1 cellular context compared by ENCODE assay signal in the genomic region with DNA sequence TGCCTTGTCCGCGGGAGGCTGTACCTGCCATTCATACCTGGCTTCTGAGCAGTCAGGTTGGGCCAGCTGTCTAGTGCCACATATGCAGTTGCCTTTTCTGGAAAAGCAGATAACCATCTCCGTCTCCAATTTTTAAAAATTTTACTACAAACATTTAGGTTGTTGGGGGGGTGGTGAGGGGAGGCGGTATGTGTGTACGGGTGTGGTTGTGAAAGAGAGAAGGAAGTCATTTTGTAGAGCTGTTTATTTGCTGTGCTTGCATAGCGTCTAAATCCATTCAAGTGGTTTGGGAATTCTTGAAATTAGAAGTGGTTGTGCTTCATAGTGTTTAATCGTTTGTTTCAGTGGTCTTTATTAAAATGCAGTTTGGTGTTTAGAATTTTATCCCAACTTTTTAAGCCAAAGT.
TF ChIP-seq lines count a peak whose summit lies in the region.

No MANE protein-coding gene starts in this region.

TF ChIP-seq in Ishikawa, 13 proteins besides CTCF, POLR2A, EP300 and RAD21 (continued from another document):
- TF ChIP-seq, protein P1, sequence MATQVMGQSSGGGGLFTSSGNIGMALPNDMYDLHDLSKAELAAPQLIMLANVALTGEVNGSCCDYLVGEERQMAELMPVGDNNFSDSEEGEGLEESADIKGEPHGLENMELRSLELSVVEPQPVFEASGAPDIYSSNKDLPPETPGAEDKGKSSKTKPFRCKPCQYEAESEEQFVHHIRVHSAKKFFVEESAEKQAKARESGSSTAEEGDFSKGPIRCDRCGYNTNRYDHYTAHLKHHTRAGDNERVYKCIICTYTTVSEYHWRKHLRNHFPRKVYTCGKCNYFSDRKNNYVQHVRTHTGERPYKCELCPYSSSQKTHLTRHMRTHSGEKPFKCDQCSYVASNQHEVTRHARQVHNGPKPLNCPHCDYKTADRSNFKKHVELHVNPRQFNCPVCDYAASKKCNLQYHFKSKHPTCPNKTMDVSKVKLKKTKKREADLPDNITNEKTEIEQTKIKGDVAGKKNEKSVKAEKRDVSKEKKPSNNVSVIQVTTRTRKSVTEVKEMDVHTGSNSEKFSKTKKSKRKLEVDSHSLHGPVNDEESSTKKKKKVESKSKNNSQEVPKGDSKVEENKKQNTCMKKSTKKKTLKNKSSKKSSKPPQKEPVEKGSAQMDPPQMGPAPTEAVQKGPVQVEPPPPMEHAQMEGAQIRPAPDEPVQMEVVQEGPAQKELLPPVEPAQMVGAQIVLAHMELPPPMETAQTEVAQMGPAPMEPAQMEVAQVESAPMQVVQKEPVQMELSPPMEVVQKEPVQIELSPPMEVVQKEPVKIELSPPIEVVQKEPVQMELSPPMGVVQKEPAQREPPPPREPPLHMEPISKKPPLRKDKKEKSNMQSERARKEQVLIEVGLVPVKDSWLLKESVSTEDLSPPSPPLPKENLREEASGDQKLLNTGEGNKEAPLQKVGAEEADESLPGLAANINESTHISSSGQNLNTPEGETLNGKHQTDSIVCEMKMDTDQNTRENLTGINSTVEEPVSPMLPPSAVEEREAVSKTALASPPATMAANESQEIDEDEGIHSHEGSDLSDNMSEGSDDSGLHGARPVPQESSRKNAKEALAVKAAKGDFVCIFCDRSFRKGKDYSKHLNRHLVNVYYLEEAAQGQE (IDR thresholded peaks at IDR 0.05; ENCODE audit: low read depth) = no peak
